ENCODE assay signal across 13 cellular contexts in the genomic region with DNA sequence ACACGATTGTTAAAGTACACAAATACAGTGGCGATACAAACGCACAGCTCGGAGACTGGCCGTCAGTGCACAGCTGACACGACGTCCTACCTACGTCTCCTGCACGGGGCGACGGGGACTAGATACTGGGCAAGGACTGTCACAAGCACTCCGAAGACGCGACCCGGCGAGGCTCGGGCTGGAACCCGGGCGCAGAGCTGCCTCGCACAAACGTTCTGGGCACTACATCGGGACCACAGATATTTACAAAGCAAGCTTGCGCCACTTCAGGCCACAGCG. TPM values are rescaled to one million over a fixed set of nuclear protein-coding genes. Genes with fewer than 3 reads are reported as not detected.
DNase-seq lines count a peak whose midpoint lies in the region; ATAC-seq, FAIRE-seq and TF ChIP-seq lines count a peak whose summit lies in the region.
"Had no signal": no experiment of that assay in that cellular context is flagged by ENCODE, and none has a peak within 500 bp of the region (broad histone marks: within the 10 kb centered on the region; RNA-seq: fewer than 3 reads in every experiment).

No MANE protein-coding gene starts in this region.

- no peak overlapping the region for H3K4me3 ChIP-seq in K562
- H3K4me3 ChIP-seq in lower lobe of right lung = peak overlapping the region; percentile 6
- no peak overlapping the region for H3K4me3 ChIP-seq in testis

- H3K9ac ChIP-seq in K562 (ENCODE audit: insufficient read depth in 1 of 2, low read depth in 2 of 2, low read length in 2 of 2) = peak overlapping the region; percentile 50 to 90

- H3K9me3 ChIP-seq in K562 (replicated peaks; ENCODE audit: control insufficient read depth, insufficient read depth, low read depth, low read length) (no peaks in the 10 kb centered on the region), lower lobe of right lung (no peaks in the 10 kb centered on the region), testis (no peaks in the 10 kb centered on the region)

- peak; percentile 36 for DNase-seq in activated CD4-positive, alpha-beta T cell treated with anti-CD3 and anti-CD28 coated beads for 36 hours
- DNase-seq in activated CD4-positive, alpha-beta T cell treated with anti-CD3 and anti-CD28 coated beads, Interleukin-2, amount 50 U/mL, for 1 hour = no peak
- DNase-seq in K562 (ENCODE audit: extremely low read depth in 1 of 4, low spot score in 3 of 4) (no peak), lower lobe of right lung (peak; percentile 60), testis (no peak)
- DNase-seq: activated CD4-positive, alpha-beta T cell treated with anti-CD3 and anti-CD28 coated beads, Interleukin-2, amount 50 U/mL, for 4 hours; NCI-H1417 treated with DMSO at 0.1 percent for 48 hours; stimulated activated naive CD4-positive, alpha-beta T cell had no signal

- 0 out of 2 replicates have a peak, but pooled peaks cover 2% of the 10 kb centered on the region for H4K20me1 ChIP-seq in K562 (replicated peaks; ENCODE audit: control insufficient read depth, insufficient read depth, low read length)

- intact Hi-C loops in activated CD4-positive, alpha-beta T cell treated with anti-CD3 and anti-CD28 coated beads for 36 hours (cut with DNase I, micrococcal nuclease) = no loop called here
- intact Hi-C loops in K562 (cut with micrococcal nuclease) = no loop called here
- intact Hi-C loops in lower lobe of right lung (cut with DNase I) = no loop called here
- intact Hi-C loops in testis (cut with DNase I; ENCODE audit: low total_unique reads) = loop anchor here (10.0 kb wide), 1 partner anchor 52 kb away; no protein-coding TSS in a partner anchor

- no TSS peak for BruUV-seq in K562 (replicated peaks; lab: Mats Ljungman, UMichigan)

- H3K4me3 Mint-ChIP-seq in activated CD4-positive, alpha-beta T cell treated with anti-CD3 and anti-CD28 coated beads for 36 hours = no peak overlapping the region

- H3K4me2 ChIP-seq in K562 (ENCODE audit: insufficient read depth, low read length) = peak overlapping the region; percentile 50; the same call in 1 of the 2 replicates

- no peak for FAIRE-seq in K562 (lab: Jason Lieb, UNC)
- FAIRE-seq: A204.1, colon had no signal

- TF ChIP-seq POLR2A in K562 (conservative IDR thresholded peaks at IDR 0.05) (0 out of 2 replicates have a peak, but pooled peaks have one; percentile 19), testis (IDR thresholded peaks at IDR 0.05) (no peak)

- no peak for TF ChIP-seq CTCF in K562 (IDR thresholded peaks at IDR 0.05 in 2 of 3, conservative IDR thresholded peaks at IDR 0.05 in 1 of 3; ENCODE audit: insufficient read depth in 2 of 3, low read depth in 1 of 3, low read length in 3 of 3)
- no peak for TF ChIP-seq CTCF in lower lobe of right lung (IDR thresholded peaks at IDR 0.05)
- no peak for TF ChIP-seq CTCF in testis (IDR thresholded peaks at IDR 0.05)

- peaks cover 46% of the 10 kb centered on the region for H3K36me3 Mint-ChIP-seq in activated CD4-positive, alpha-beta T cell treated with anti-CD3 and anti-CD28 coated beads for 36 hours (ENCODE audit: low read depth)

- peaks cover 61% of the 10 kb centered on the region for H3K4me1 Mint-ChIP-seq in activated CD4-positive, alpha-beta T cell treated with anti-CD3 and anti-CD28 coated beads for 36 hours

- no peaks in the 10 kb centered on the region for H3K27me3 ChIP-seq in K562 (ENCODE audit: control insufficient read depth in 2 of 2, insufficient read depth in 2 of 2, low read length in 2 of 2)
- H3K27me3 ChIP-seq in lower lobe of right lung (ENCODE audit: low read depth) = no peaks in the 10 kb centered on the region
- no peaks in the 10 kb centered on the region for H3K27me3 ChIP-seq in testis

- in situ Hi-C loops in K562 (cut with MboI) = loop anchor here (5.0 kb wide), 1 partner anchor 65 kb away; no protein-coding TSS in a partner anchor

- H3K36me3 ChIP-seq in K562 (ENCODE audit: control insufficient read depth, insufficient read depth, low read length) (peaks cover 65% of the 10 kb centered on the region), lower lobe of right lung (peaks cover 73% of the 10 kb centered on the region), testis (ENCODE audit: low read depth, missing control alignments) (no peaks in the 10 kb centered on the region)

- H3K27ac ChIP-seq in K562 (ENCODE audit: extremely low read depth, low read depth, low read length) (peak overlapping the region; percentile 76), lower lobe of right lung (peak overlapping the region; percentile 82), testis (peak overlapping the region; percentile 78 to 86)

- H3K4me1 ChIP-seq in K562 (replicated peaks in 1 of 2; ENCODE audit: control insufficient read depth in 2 of 2, insufficient read depth in 2 of 2, low read length in 2 of 2) = peaks cover 44 to 91% of the 10 kb centered on the region in 2 experiments
- peaks cover 78% of the 10 kb centered on the region for H3K4me1 ChIP-seq in lower lobe of right lung
- peaks cover 85% of the 10 kb centered on the region for H3K4me1 ChIP-seq in testis

- CTCF ChIA-PET in activated CD4-positive, alpha-beta T cell treated with anti-CD3 and anti-CD28 coated beads for 36 hours (lab: Charles Lee) = interaction anchor here (1.2 to 1.6 kb wide), 2 partner anchors 41 to 80 kb away, joined by 3 read pairs; no protein-coding TSS in a partner anchor
- CTCF ChIA-PET in K562 (lab: Yijun Ruan, JAX; ENCODE audit: low intra/inter-chr PET ratio) = no interaction called here

- H3K27me3 Mint-ChIP-seq in activated CD4-positive, alpha-beta T cell treated with anti-CD3 and anti-CD28 coated beads for 36 hours = no peaks in the 10 kb centered on the region

- H3K9me3 Mint-ChIP-seq in activated CD4-positive, alpha-beta T cell treated with anti-CD3 and anti-CD28 coated beads for 36 hours (ENCODE audit: low read depth) = no peaks in the 10 kb centered on the region

- ATAC-seq in activated CD4-positive, alpha-beta T cell treated with anti-CD3 and anti-CD28 coated beads for 36 hours = no peak
- no peak for ATAC-seq in K562
- no peak for ATAC-seq in lower lobe of right lung
- ATAC-seq in GM18873 (IDR thresholded peaks at IDR 0.05; ENCODE audit: low FRiP score, unreplicated experiment) = no peak
- no peak for ATAC-seq in GM18517 (IDR thresholded peaks at IDR 0.05; ENCODE audit: unreplicated experiment)
- ATAC-seq in HG03442 (IDR thresholded peaks at IDR 0.05; ENCODE audit: unreplicated experiment) = no peak

- peak overlapping the region; percentile 80 for H3K27ac Mint-ChIP-seq in activated CD4-positive, alpha-beta T cell treated with anti-CD3 and anti-CD28 coated beads for 36 hours

- H3K9me1 ChIP-seq in K562 (ENCODE audit: control insufficient read depth, insufficient read depth, low read length) = no peaks in the 10 kb centered on the region

- no peak overlapping the region for H2AFZ ChIP-seq in K562 (ENCODE audit: low read depth, low read length)

- POLR2A ChIA-PET in activated CD4-positive, alpha-beta T cell treated with anti-CD3 and anti-CD28 coated beads for 36 hours (lab: Charles Lee) = interaction anchor here (1.2 kb wide), 1 partner anchor 56 kb away, joined by 6 read pairs; no protein-coding TSS in a partner anchor
- POLR2A ChIA-PET in K562 (lab: Yijun Ruan, JAX) = interaction anchor here (0.6 to 2.7 kb wide), 9 partner anchors 8 to 103 kb away, joined by 3 to 20 read pairs (median 6); no protein-coding TSS in a partner anchor

- TF ChIP-seq RAD21 in K562 (CRISPR knock-in tag; conservative IDR thresholded peaks at IDR 0.05 in 1 of 2, IDR thresholded peaks at IDR 0.05 in 1 of 2) = no peak

- TF ChIP-seq EP300 in K562 (IDR thresholded peaks at IDR 0.05; ENCODE audit: low read length) = no peak

- H3K79me2 ChIP-seq in K562 (ENCODE audit: control insufficient read depth, insufficient read depth, low read length) = peaks cover 48% of the 10 kb centered on the region

- 89% methylated on average over 22 of the region's 24 CpGs for WGBS in K562 (ENCODE audit: insufficient coverage, low coverage, missing lambda C conversion rate)
- WGBS in testis, 2 donors = 55 to 79% methylated on average over 24 of the region's 24 CpGs

RNA-seq across cellular contexts. Expression of gene SLC16A3, which starts 13.8 kb away (rescaled TPM):
- 100 to 1,000 TPM in 1 of 2 experiments, 10 to 100 TPM in 1; 93.2 to 157 TPM for total RNA-seq in activated CD4-positive, alpha-beta T cell treated with anti-CD3 and anti-CD28 coated beads for 36 hours
- 2.9 and 6.6 TPM in 2 replicates for total RNA-seq in K562 (2011; cell fraction: chromatin; rRNA removed; ENCODE audit: low replicate concordance)
- 10.0 and 10.5 TPM in 2 replicates for total RNA-seq in K562 (2011; cell fraction: nucleolus; rRNA removed)
- 4.4 and 5.7 TPM in 2 replicates for total RNA-seq in K562 (2011; cell fraction: nucleoplasm; rRNA removed)
- total RNA-seq in K562 (2014; rRNA removed) (1.8 and 2.5 TPM in 2 replicates), K562 (2014; rRNA removed; fragmentation: Illumina TruSeq; extraction: Trizol) (0.11 and 0.13 TPM in 2 replicates), K562 (2015; rRNA removed; fragmentation: Illumina TruSeq; extraction: Trizol) (1.0 and 1.2 TPM in 2 replicates), K562 (2021) (2.9 and 5.4 TPM in 2 replicates), lower lobe of right lung (81.9 TPM), testis (10 to 100 TPM; 67.7 to 71.4 TPM)
- polyA plus RNA-seq in K562 (2011; rRNA removed) (3.7 and 8.3 TPM in 2 replicates), K562 (2014; fragmentation: Illumina TruSeq; extraction: Trizol) (0.58 and 0.78 TPM in 2 replicates), K562 (2014; fragmentation: Nextera tagmentation; extraction: Ambion mirVana) (not detected), K562 (2014; rRNA removed) (0.81 and 1.9 TPM in 2 replicates), testis (ENCODE audit: insufficient read depth, low read depth, low replicate concordance) (70.6 TPM)
- 9.7 and 12.8 TPM in 2 replicates for polyA plus RNA-seq in K562 (2011; cell fraction: cytosol; rRNA removed)
- polyA plus RNA-seq in K562 (2011; cell fraction: nucleus; rRNA removed) = 9.1 and 10.2 TPM in 2 replicates
- 4.9 and 9.3 TPM in 2 replicates for polyA plus RNA-seq in K562 (2012)
- 2.9 and 3.7 TPM in 2 replicates for polyA minus RNA-seq in K562 (2011; rRNA and poly(A)+ RNA removed)
- 7.0 and 15.5 TPM in 2 replicates for polyA minus RNA-seq in K562 (2011; cell fraction: cytosol; rRNA and poly(A)+ RNA removed)
- 4.8 and 6.9 TPM in 2 replicates for polyA minus RNA-seq in K562 (2011; cell fraction: nucleus; rRNA and poly(A)+ RNA removed)

RNA-seq across cellular contexts. Expression of gene CCDC57, which starts 30.0 kb away (rescaled TPM):
- total RNA-seq in activated CD4-positive, alpha-beta T cell treated with anti-CD3 and anti-CD28 coated beads for 36 hours = 10 to 100 TPM; 41.6 to 43.8 TPM
- 238 and 466 TPM in 2 replicates for total RNA-seq in K562 (2011; cell fraction: chromatin; rRNA removed; ENCODE audit: low replicate concordance)
- total RNA-seq in K562 (2011; cell fraction: nucleolus; rRNA removed) = 176 and 211 TPM in 2 replicates
- total RNA-seq in K562 (2011; cell fraction: nucleoplasm; rRNA removed) = 135 and 163 TPM in 2 replicates
- total RNA-seq in K562 (2014; rRNA removed) (13.6 and 19.0 TPM in 2 replicates), K562 (2014; rRNA removed; fragmentation: Illumina TruSeq; extraction: Trizol) (10.7 TPM in 2 replicates), K562 (2015; rRNA removed; fragmentation: Illumina TruSeq; extraction: Trizol) (17.1 and 18.1 TPM in 2 replicates), K562 (2021) (33.8 and 36.0 TPM in 2 replicates), lower lobe of right lung (63.4 TPM), testis (100 to 1,000 TPM in 1 of 2 donors, 10 to 100 TPM in 1; 71.8 to 111 TPM)
- polyA plus RNA-seq in K562 (2011; rRNA removed) (26.3 and 31.1 TPM in 2 replicates), K562 (2014; fragmentation: Illumina TruSeq; extraction: Trizol) (12.9 and 19.9 TPM in 2 replicates), K562 (2014; fragmentation: Nextera tagmentation; extraction: Ambion mirVana) (1 to 10 TPM in 1 of 2 experiments, under 1 TPM in 1; 0.83 to 1.1 TPM), K562 (2014; rRNA removed) (34.8 and 36.2 TPM in 2 replicates), testis (ENCODE audit: insufficient read depth, low read depth, low replicate concordance) (61.3 TPM)
- polyA plus RNA-seq in K562 (2011; cell fraction: cytosol; rRNA removed) = 15.4 and 18.8 TPM in 2 replicates
- polyA plus RNA-seq in K562 (2011; cell fraction: nucleus; rRNA removed) = 146 and 224 TPM in 2 replicates
- 20.1 and 38.4 TPM in 2 replicates for polyA plus RNA-seq in K562 (2012)
- polyA minus RNA-seq in K562 (2011; rRNA and poly(A)+ RNA removed) = 15.9 and 16.8 TPM in 2 replicates
- polyA minus RNA-seq in K562 (2011; cell fraction: cytosol; rRNA and poly(A)+ RNA removed) = 12.2 and 13.1 TPM in 2 replicates
- 47.4 and 49.1 TPM in 2 replicates for polyA minus RNA-seq in K562 (2011; cell fraction: nucleus; rRNA and poly(A)+ RNA removed)

RNA-seq across cellular contexts. Expression of gene CSNK1D, which starts 30.9 kb away (rescaled TPM):
- 100 to 1,000 TPM; 118 to 182 TPM for total RNA-seq in activated CD4-positive, alpha-beta T cell treated with anti-CD3 and anti-CD28 coated beads for 36 hours
- total RNA-seq in K562 (2011; cell fraction: chromatin; rRNA removed; ENCODE audit: low replicate concordance) = 268 and 441 TPM in 2 replicates
- 196 and 213 TPM in 2 replicates for total RNA-seq in K562 (2011; cell fraction: nucleolus; rRNA removed)
- 179 and 187 TPM in 2 replicates for total RNA-seq in K562 (2011; cell fraction: nucleoplasm; rRNA removed)
- total RNA-seq in K562 (2014; rRNA removed) (26.1 and 39.0 TPM in 2 replicates), K562 (2014; rRNA removed; fragmentation: Illumina TruSeq; extraction: Trizol) (35.9 and 41.3 TPM in 2 replicates), K562 (2015; rRNA removed; fragmentation: Illumina TruSeq; extraction: Trizol) (35.7 and 36.6 TPM in 2 replicates), K562 (2021) (95.3 and 114 TPM in 2 replicates), lower lobe of right lung (146 TPM), testis (100 to 1,000 TPM; 137 to 179 TPM)
- polyA plus RNA-seq in K562 (2011; rRNA removed) (82.8 and 96.8 TPM in 2 replicates), K562 (2014; fragmentation: Illumina TruSeq; extraction: Trizol) (123 and 133 TPM in 2 replicates), K562 (2014; fragmentation: Nextera tagmentation; extraction: Ambion mirVana) (1 to 10 TPM; 6.5 to 7.4 TPM), K562 (2014; rRNA removed) (81.0 and 90.3 TPM in 2 replicates), testis (ENCODE audit: insufficient read depth, low read depth, low replicate concordance) (178 TPM)
- polyA plus RNA-seq in K562 (2011; cell fraction: cytosol; rRNA removed) = 51.5 and 60.4 TPM in 2 replicates
- 306 and 488 TPM in 2 replicates for polyA plus RNA-seq in K562 (2011; cell fraction: nucleus; rRNA removed)
- 102 and 106 TPM in 2 replicates for polyA plus RNA-seq in K562 (2012)
- polyA minus RNA-seq in K562 (2011; rRNA and poly(A)+ RNA removed) = 56.2 and 74.7 TPM in 2 replicates
- 45.7 and 51.3 TPM in 2 replicates for polyA minus RNA-seq in K562 (2011; cell fraction: cytosol; rRNA and poly(A)+ RNA removed)
- 71.1 and 74.9 TPM in 2 replicates for polyA minus RNA-seq in K562 (2011; cell fraction: nucleus; rRNA and poly(A)+ RNA removed)

Comparison
In these comparisons a context has a peak if more than half of its experiments do, and no peak if none do; other contexts are left out.
1. DNase-seq: peak in activated CD4-positive, alpha-beta T cell treated with anti-CD3 and anti-CD28 coated beads for 36 hours (single experiment) and lower lobe of right lung (single experiment); none in activated CD4-positive, alpha-beta T cell treated with anti-CD3 and anti-CD28 coated beads, Interleukin-2, amount 50 U/mL, for 1 hour (single experiment), K562 (0 of 4) and testis (single experiment).
2. Peak in every context shown above with its lines, with median percentiles within 50 percentile points of each other: H3K27ac ChIP-seq.